In the genomic region with DNA sequence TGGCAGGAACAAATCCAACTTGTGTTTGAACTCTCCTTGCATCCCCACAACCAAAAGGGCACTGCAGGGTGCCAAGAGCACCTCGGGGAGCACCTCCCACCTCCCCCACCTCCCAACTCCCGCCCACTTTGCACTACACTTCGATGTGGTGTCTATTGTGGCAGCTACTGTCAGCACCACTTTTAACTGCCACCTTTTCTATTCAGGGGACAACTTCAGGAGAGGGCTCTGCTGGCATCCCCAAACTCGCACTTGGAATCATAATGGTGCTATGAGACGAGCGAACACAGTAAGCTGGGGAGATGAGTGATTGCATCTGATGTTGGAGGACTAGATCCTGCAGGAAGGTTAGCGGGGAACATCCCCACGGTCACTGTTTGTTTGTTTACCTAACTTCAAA, we compare ENCODE assay signal across 33 cellular contexts.
"Had no signal": no experiment of that assay in that cellular context is flagged by ENCODE, and none has a peak within 500 bp of the region (broad histone marks: within the 10 kb centered on the region; RNA-seq: fewer than 3 reads in every experiment).

No MANE protein-coding gene starts in this region.

- H3K36me3 ChIP-seq: WERI-Rb-1 had no signal

- H3K27ac ChIP-seq: VCaP, WERI-Rb-1 had no signal

- DNase-seq: activated B cell treated with CpG ODN at 0.5 μM for 24 hours; activated CD4-positive, alpha-beta memory T cell treated with anti-CD3 and anti-CD28 coated beads for 36 hours; activated CD4-positive, alpha-beta memory T cell treated with anti-CD3 and anti-CD28 coated beads, Interleukin-2, amount 10 ng/mL, durations not matched to agents 7 days and 5 days; activated CD4-positive, alpha-beta T cell treated with anti-CD3 and anti-CD28 coated beads for 1 hour; activated CD4-positive, alpha-beta T cell treated with anti-CD3 and anti-CD28 coated beads for 36 hours; activated CD4-positive, alpha-beta T cell treated with anti-CD3 and anti-CD28 coated beads for 4 hours; activated CD4-positive, alpha-beta T cell treated with anti-CD3 and anti-CD28 coated beads for 48 hours; activated CD4-positive, alpha-beta T cell treated with anti-CD3 and anti-CD28 coated beads, Interleukin-2, amount 10 ng/mL, durations not matched to agents 24 days and 14 days; activated CD4-positive, alpha-beta T cell treated with anti-CD3 and anti-CD28 coated beads, Interleukin-2, amount 10 ng/mL, durations not matched to agents 7 days and 5 days; activated CD4-positive, alpha-beta T cell treated with anti-CD3 and anti-CD28 coated beads, Interleukin-2, amount 50 U/mL, for 1 hour; activated CD4-positive, alpha-beta T cell treated with anti-CD3 and anti-CD28 coated beads, Interleukin-2, amount 50 U/mL, for 4 hours; activated CD4-positive, alpha-beta T cell treated with anti-CD3 and anti-CD28 coated beads, Interleukin-2, amount 50 U/mL, for 48 hours; activated CD4-positive, CD25-positive, alpha-beta regulatory T cell; activated CD4-positive, CD25-positive, alpha-beta regulatory T cell treated with anti-CD3 and anti-CD28 coated beads, Interleukin-2, amount 50 U/mL, for 72 hours; activated CD8-positive, alpha-beta memory T cell treated with anti-CD3 and anti-CD28 coated beads for 24 hours; activated CD8-positive, alpha-beta memory T cell treated with anti-CD3 and anti-CD28 coated beads, Interleukin-2, amount 10 ng/mL, durations not matched to agents 7 days and 5 days; activated CD8-positive, alpha-beta memory T cell treated with anti-CD3 and anti-CD28 coated beads, Interleukin-2, amount 50 U/mL, for 4 hours; activated CD8-positive, alpha-beta memory T cell treated with anti-CD3 and anti-CD28 coated beads, Interleukin-2, amount 50 U/mL, for 48 hours; activated CD8-positive, alpha-beta T cell treated with anti-CD3 and anti-CD28 coated beads for 36 hours; activated CD8-positive, alpha-beta T cell treated with anti-CD3 and anti-CD28 coated beads, Interleukin-2, amount 10 ng/mL, durations not matched to agents 7 days and 5 days; activated T-cell treated with anti-CD3 and anti-CD28 coated beads for 4 hours; activated T-cell treated with anti-CD3 and anti-CD28 coated beads, Interleukin-2, amount 50 U/mL, for 1 hour; T-cell; T-helper 1 cell; T-helper 17 cell; T-helper 2 cell; T-helper 9 cell; T1000; WERI-Rb-1 had no signal

- ATAC-seq: activated CD4-positive, alpha-beta T cell treated with anti-CD3 and anti-CD28 coated beads for 36 hours; activated CD4-positive, CD25-positive, alpha-beta regulatory T cell treated with anti-CD3 and anti-CD28 coated beads, Interleukin-2, amount 50 U/mL, for 24 hours; activated CD8-positive, alpha-beta memory T cell treated with anti-CD3 and anti-CD28 coated beads, Interleukin-2, amount 10 ng/mL, durations not matched to agents 7 days and 5 days; activated CD8-positive, alpha-beta T cell treated with anti-CD3 and anti-CD28 coated beads for 36 hours; activated CD8-positive, alpha-beta T cell treated with anti-CD3 and anti-CD28 coated beads, Interleukin-2, amount 10 ng/mL, durations not matched to agents 7 days and 5 days; T-cell; T-helper 17 cell; WTC11 had no signal

- FAIRE-seq: TTC549 had no signal
